14 cellular contexts compared by ENCODE assay signal in genomic region chr15:93025625-93025982, GRCh38.
DNase-seq lines count a peak whose midpoint lies in the region; ATAC-seq and TF ChIP-seq lines count a peak whose summit lies in the region.
"Had no signal": no experiment of that assay in that cellular context is flagged by ENCODE, and none has a peak within 500 bp of the region (broad histone marks: within the 10 kb centered on the region; RNA-seq: fewer than 3 reads in every experiment).

No MANE protein-coding gene starts in this region.

- no peak for DNase-seq in CD8-positive, alpha-beta memory T cell
- no peak for DNase-seq in ascending aorta (ENCODE audit: low spot score in 2 of 2)
- no peak for DNase-seq in spleen
- no peak for DNase-seq in NCI-H2227 treated with DMSO at 0.1 percent for 48 hours (lab: John Stamatoyannopoulos, UW)
- DNase-seq in inferior parietal cortex (ENCODE audit: extremely low spot score) = no peak
- DNase-seq: activated CD4-positive, alpha-beta T cell treated with anti-CD3 and anti-CD28 coated beads for 4 hours; COR-L47; KG1; NCI-H1436; NCI-H446 treated with DMSO at 0.1 percent for 48 hours; retina had no signal

- no peak overlapping the region for H3K27ac ChIP-seq in CD8-positive, alpha-beta memory T cell (ENCODE audit: low read depth, low read length)
- peak overlapping the region; percentile 93 to 95 for H3K27ac ChIP-seq in ascending aorta
- peak overlapping the region in 7 of 8 donors; percentile 72 to 95 (median 85) for H3K27ac ChIP-seq in spleen

- peaks cover 59 to 82% (median 76%) of the 10 kb centered on the region in 3 donors for H3K4me1 Mint-ChIP-seq in CD8-positive, alpha-beta memory T cell
- peaks cover 17 to 41% (median 40%) of the 10 kb centered on the region in 3 donors for H3K4me1 Mint-ChIP-seq in IgD-negative memory B cell

- TF ChIP-seq POLR2A in spleen (IDR thresholded peaks at IDR 0.05) = no peak

- CTCF ChIA-PET in CD8-positive, alpha-beta memory T cell (lab: Charles Lee) = interaction anchor here (0.8 kb wide), 1 partner anchor 10 kb away, joined by 3 read pairs; no protein-coding TSS in a partner anchor

- H3K27me3 Mint-ChIP-seq in CD8-positive, alpha-beta memory T cell = peaks cover 0 to 2% of the 10 kb centered on the region in 2 donors
- no peaks in the 10 kb centered on the region for H3K27me3 Mint-ChIP-seq in IgD-negative memory B cell

- no peak for TF ChIP-seq CTCF in ascending aorta (IDR thresholded peaks at IDR 0.05)
- no peak for TF ChIP-seq CTCF in spleen (IDR thresholded peaks at IDR 0.05 in 8 of 11, conservative IDR thresholded peaks at IDR 0.05 in 3 of 11)

- WGBS in spleen, 5 donors = 26 to 46% (median 30%) methylated on average over 1 of the region's 1 CpG

- no peaks in the 10 kb centered on the region for H3K9me3 Mint-ChIP-seq in CD8-positive, alpha-beta memory T cell
- no peaks in the 10 kb centered on the region for H3K9me3 Mint-ChIP-seq in IgD-negative memory B cell

- peaks cover 25% of the 10 kb centered on the region for H3K4me1 ChIP-seq in CD8-positive, alpha-beta memory T cell (ENCODE audit: insufficient read depth, low read length)
- peaks cover 35 to 45% of the 10 kb centered on the region in 2 donors for H3K4me1 ChIP-seq in ascending aorta
- peaks cover 3 to 96% (median 56%) of the 10 kb centered on the region in 6 donors for H3K4me1 ChIP-seq in spleen

- H3K36me3 ChIP-seq in CD8-positive, alpha-beta memory T cell (ENCODE audit: insufficient read depth, low read length) = peaks cover 55% of the 10 kb centered on the region
- peaks cover 31 to 52% of the 10 kb centered on the region in 2 donors for H3K36me3 ChIP-seq in ascending aorta
- peaks cover 0 to 77% (median 62%) of the 10 kb centered on the region in 6 donors for H3K36me3 ChIP-seq in spleen

- H3K27me3 ChIP-seq in CD8-positive, alpha-beta memory T cell (ENCODE audit: insufficient read depth, low read length, poor library complexity, severe bottlenecking) = no peaks in the 10 kb centered on the region
- H3K27me3 ChIP-seq in ascending aorta = no peaks in the 10 kb centered on the region
- H3K27me3 ChIP-seq in spleen (replicated peaks in 1 of 7) = no peaks in the 10 kb centered on the region

- H3K4me3 Mint-ChIP-seq in CD8-positive, alpha-beta memory T cell = peak overlapping the region in 4 of 7 donors; percentile 1 to 53 (median 22)
- H3K4me3 Mint-ChIP-seq in IgD-negative memory B cell = peak overlapping the region in 2 of 4 donors; percentile 13 to 47
- H3K4me3 Mint-ChIP-seq: GM23338 had no signal

- intact Hi-C loops in ascending aorta (cut with DNase I) (loop anchor here (5.0 kb wide), 1 partner anchor 292 kb away; no protein-coding TSS in a partner anchor), spleen (cut with DNase I; ENCODE audit: low total_unique reads) (no loop called here)

- H3K9me3 ChIP-seq in CD8-positive, alpha-beta memory T cell (ENCODE audit: low read length) = no peaks in the 10 kb centered on the region
- H3K9me3 ChIP-seq in ascending aorta (no peaks in the 10 kb centered on the region), spleen (no peaks in the 10 kb centered on the region)

- POLR2A ChIA-PET in CD8-positive, alpha-beta memory T cell (lab: Charles Lee) = no interaction called here

- ATAC-seq in HG02973 (IDR thresholded peaks at IDR 0.05; ENCODE audit: unreplicated experiment) = no peak
- ATAC-seq: GM23338 had no signal

- H3K36me3 Mint-ChIP-seq in CD8-positive, alpha-beta memory T cell = peaks cover 10 to 75% (median 36%) of the 10 kb centered on the region in 3 donors
- H3K36me3 Mint-ChIP-seq in IgD-negative memory B cell = peaks cover 8% of the 10 kb centered on the region

- H3K4me3 ChIP-seq in CD8-positive, alpha-beta memory T cell (ENCODE audit: low read length) = no peak overlapping the region
- H3K4me3 ChIP-seq in ascending aorta = no peak overlapping the region
- peak overlapping the region in 1 of 8 donors; percentile 28 for H3K4me3 ChIP-seq in spleen
- H3K4me3 ChIP-seq: GM23338 had no signal

- peak overlapping the region; percentile 26 to 90 (median 82) for H3K27ac Mint-ChIP-seq in CD8-positive, alpha-beta memory T cell
- peak overlapping the region; percentile 52 to 76 (median 76) for H3K27ac Mint-ChIP-seq in IgD-negative memory B cell
- H3K27ac Mint-ChIP-seq: GM23338 had no signal
